ENCODE assay signal across 1 cellular context in the genomic region with DNA sequence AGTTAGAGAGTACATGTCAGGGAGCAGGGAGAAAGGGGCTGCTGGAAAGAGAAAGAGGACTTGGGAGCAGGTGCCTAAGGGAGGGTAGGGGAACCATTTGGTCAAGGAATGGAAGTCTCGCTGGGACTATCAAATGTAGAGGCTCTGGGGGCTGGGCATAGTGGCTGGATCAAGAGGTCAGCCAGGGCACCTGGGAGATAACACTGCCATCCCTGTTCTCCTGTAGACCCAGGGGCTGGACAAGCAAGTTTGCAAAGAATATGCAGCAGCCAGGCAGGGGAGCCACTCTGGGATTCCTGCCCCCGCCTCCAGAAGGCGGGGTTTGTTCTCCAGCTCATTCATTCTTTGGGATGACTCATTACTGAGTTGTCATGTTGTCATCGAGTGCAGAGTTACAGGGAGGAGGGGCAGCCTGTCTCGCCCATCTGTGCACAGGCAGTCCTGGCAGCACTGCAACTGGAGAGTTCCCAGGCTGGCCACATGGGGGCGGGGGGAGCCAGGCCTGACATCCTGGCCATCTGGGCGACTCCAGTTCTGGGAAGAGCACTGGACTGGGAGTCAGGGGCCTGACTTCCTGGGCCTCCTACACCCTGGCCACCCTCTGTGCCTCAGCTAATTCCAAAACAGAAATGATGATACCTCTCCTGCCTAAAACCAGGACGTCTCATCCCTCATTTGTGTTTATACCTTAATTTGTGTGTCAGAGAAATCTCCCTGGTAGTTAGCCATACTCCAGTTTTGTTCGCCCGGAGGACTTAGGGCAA.
TF ChIP-seq lines count a peak whose summit lies in the region.

No MANE protein-coding gene starts in this region.

TF ChIP-seq in HepG2, 621 proteins besides CTCF, POLR2A, EP300 and RAD21 (continued from another document and continues in another):
- TF ChIP-seq, protein P1, sequence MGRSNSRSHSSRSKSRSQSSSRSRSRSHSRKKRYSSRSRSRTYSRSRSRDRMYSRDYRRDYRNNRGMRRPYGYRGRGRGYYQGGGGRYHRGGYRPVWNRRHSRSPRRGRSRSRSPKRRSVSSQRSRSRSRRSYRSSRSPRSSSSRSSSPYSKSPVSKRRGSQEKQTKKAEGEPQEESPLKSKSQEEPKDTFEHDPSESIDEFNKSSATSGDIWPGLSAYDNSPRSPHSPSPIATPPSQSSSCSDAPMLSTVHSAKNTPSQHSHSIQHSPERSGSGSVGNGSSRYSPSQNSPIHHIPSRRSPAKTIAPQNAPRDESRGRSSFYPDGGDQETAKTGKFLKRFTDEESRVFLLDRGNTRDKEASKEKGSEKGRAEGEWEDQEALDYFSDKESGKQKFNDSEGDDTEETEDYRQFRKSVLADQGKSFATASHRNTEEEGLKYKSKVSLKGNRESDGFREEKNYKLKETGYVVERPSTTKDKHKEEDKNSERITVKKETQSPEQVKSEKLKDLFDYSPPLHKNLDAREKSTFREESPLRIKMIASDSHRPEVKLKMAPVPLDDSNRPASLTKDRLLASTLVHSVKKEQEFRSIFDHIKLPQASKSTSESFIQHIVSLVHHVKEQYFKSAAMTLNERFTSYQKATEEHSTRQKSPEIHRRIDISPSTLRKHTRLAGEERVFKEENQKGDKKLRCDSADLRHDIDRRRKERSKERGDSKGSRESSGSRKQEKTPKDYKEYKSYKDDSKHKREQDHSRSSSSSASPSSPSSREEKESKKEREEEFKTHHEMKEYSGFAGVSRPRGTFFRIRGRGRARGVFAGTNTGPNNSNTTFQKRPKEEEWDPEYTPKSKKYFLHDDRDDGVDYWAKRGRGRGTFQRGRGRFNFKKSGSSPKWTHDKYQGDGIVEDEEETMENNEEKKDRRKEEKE (IDR thresholded peaks at IDR 0.05) = no peak
- peak; percentile 92 for TF ChIP-seq ZNF788 (CRISPR knock-in tag; IDR thresholded peaks at IDR 0.05; ENCODE audit: borderline replicate concordance)
- TF ChIP-seq SAFB2 (CRISPR knock-in tag; IDR thresholded peaks at IDR 0.05; ENCODE audit: borderline replicate concordance, low read depth) = no peak; the same call in 1 of the 2 replicates
- TF ChIP-seq ZFP36 (IDR thresholded peaks at IDR 0.05; ENCODE audit: borderline replicate concordance, low read depth, low read length, partially characterized antibody) = no peak
- TF ChIP-seq, protein P2, sequence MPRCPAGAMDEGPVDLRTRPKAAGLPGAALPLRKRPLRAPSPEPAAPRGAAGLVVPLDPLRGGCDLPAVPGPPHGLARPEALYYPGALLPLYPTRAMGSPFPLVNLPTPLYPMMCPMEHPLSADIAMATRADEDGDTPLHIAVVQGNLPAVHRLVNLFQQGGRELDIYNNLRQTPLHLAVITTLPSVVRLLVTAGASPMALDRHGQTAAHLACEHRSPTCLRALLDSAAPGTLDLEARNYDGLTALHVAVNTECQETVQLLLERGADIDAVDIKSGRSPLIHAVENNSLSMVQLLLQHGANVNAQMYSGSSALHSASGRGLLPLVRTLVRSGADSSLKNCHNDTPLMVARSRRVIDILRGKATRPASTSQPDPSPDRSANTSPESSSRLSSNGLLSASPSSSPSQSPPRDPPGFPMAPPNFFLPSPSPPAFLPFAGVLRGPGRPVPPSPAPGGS (CRISPR knock-in tag; IDR thresholded peaks at IDR 0.05) = no peak
- TF ChIP-seq ZKSCAN5 (CRISPR knock-in tag; IDR thresholded peaks at IDR 0.05) = no peak
- TF ChIP-seq SETDB1 (CRISPR knock-in tag; IDR thresholded peaks at IDR 0.05; ENCODE audit: borderline replicate concordance) = no peak
- TF ChIP-seq JARID2 (CRISPR knock-in tag; IDR thresholded peaks at IDR 0.05; ENCODE audit: insufficient replicate concordance) = peak; percentile 91
- peak; percentile 76 for TF ChIP-seq SMAD3 (CRISPR knock-in tag; IDR thresholded peaks at IDR 0.05)
- TF ChIP-seq, protein P3, sequence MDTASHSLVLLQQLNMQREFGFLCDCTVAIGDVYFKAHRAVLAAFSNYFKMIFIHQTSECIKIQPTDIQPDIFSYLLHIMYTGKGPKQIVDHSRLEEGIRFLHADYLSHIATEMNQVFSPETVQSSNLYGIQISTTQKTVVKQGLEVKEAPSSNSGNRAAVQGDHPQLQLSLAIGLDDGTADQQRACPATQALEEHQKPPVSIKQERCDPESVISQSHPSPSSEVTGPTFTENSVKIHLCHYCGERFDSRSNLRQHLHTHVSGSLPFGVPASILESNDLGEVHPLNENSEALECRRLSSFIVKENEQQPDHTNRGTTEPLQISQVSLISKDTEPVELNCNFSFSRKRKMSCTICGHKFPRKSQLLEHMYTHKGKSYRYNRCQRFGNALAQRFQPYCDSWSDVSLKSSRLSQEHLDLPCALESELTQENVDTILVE (CRISPR knock-in tag; IDR thresholded peaks at IDR 0.05) = peak; percentile 83
- no peak for TF ChIP-seq ZBTB8A (CRISPR knock-in tag; IDR thresholded peaks at IDR 0.05; ENCODE audit: borderline replicate concordance, low read depth)
- peak; percentile 55; the same call in 1 of the 2 replicates for TF ChIP-seq ZSCAN31 (CRISPR knock-in tag; IDR thresholded peaks at IDR 0.05; ENCODE audit: low read depth)
- TF ChIP-seq ZBTB3 (CRISPR knock-in tag; IDR thresholded peaks at IDR 0.05; ENCODE audit: borderline replicate concordance, low read depth) = no peak
- TF ChIP-seq SMARCC2 (IDR thresholded peaks at IDR 0.05) = no peak
- TF ChIP-seq ZNF343 (CRISPR knock-in tag; IDR thresholded peaks at IDR 0.05) = no peak
- TF ChIP-seq, protein P4, sequence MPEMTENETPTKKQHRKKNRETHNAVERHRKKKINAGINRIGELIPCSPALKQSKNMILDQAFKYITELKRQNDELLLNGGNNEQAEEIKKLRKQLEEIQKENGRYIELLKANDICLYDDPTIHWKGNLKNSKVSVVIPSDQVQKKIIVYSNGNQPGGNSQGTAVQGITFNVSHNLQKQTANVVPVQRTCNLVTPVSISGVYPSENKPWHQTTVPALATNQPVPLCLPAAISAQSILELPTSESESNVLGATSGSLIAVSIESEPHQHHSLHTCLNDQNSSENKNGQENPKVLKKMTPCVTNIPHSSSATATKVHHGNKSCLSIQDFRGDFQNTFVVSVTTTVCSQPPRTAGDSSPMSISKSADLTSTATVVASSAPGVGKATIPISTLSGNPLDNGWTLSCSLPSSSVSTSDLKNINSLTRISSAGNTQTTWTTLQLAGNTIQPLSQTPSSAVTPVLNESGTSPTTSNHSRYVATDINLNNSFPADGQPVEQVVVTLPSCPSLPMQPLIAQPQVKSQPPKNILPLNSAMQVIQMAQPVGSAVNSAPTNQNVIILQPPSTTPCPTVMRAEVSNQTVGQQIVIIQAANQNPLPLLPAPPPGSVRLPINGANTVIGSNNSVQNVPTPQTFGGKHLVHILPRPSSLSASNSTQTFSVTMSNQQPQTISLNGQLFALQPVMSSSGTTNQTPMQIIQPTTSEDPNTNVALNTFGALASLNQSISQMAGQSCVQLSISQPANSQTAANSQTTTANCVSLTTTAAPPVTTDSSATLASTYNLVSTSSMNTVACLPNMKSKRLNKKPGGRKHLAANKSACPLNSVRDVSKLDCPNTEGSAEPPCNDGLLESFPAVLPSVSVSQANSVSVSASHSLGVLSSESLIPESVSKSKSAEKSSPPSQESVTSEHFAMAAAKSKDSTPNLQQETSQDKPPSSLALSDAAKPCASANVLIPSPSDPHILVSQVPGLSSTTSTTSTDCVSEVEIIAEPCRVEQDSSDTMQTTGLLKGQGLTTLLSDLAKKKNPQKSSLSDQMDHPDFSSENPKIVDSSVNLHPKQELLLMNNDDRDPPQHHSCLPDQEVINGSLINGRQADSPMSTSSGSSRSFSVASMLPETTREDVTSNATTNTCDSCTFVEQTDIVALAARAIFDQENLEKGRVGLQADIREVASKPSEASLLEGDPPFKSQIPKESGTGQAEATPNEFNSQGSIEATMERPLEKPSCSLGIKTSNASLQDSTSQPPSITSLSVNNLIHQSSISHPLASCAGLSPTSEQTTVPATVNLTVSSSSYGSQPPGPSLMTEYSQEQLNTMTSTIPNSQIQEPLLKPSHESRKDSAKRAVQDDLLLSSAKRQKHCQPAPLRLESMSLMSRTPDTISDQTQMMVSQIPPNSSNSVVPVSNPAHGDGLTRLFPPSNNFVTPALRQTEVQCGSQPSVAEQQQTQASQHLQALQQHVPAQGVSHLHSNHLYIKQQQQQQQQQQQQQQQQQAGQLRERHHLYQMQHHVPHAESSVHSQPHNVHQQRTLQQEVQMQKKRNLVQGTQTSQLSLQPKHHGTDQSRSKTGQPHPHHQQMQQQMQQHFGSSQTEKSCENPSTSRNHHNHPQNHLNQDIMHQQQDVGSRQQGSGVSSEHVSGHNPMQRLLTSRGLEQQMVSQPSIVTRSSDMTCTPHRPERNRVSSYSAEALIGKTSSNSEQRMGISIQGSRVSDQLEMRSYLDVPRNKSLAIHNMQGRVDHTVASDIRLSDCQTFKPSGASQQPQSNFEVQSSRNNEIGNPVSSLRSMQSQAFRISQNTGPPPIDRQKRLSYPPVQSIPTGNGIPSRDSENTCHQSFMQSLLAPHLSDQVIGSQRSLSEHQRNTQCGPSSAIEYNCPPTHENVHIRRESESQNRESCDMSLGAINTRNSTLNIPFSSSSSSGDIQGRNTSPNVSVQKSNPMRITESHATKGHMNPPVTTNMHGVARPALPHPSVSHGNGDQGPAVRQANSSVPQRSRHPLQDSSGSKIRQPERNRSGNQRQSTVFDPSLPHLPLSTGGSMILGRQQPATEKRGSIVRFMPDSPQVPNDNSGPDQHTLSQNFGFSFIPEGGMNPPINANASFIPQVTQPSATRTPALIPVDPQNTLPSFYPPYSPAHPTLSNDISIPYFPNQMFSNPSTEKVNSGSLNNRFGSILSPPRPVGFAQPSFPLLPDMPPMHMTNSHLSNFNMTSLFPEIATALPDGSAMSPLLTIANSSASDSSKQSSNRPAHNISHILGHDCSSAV (CRISPR knock-in tag; IDR thresholded peaks at IDR 0.05; ENCODE audit: borderline replicate concordance) = no peak
- peak; percentile 17; the same call in 1 of the 2 replicates for TF ChIP-seq PITX1 (CRISPR knock-in tag; IDR thresholded peaks at IDR 0.05)
- TF ChIP-seq, protein P5, sequence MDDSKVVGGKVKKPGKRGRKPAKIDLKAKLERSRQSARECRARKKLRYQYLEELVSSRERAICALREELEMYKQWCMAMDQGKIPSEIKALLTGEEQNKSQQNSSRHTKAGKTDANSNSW (CRISPR knock-in tag; IDR thresholded peaks at IDR 0.05; ENCODE audit: borderline replicate concordance) = no peak
- TF ChIP-seq, protein P6, sequence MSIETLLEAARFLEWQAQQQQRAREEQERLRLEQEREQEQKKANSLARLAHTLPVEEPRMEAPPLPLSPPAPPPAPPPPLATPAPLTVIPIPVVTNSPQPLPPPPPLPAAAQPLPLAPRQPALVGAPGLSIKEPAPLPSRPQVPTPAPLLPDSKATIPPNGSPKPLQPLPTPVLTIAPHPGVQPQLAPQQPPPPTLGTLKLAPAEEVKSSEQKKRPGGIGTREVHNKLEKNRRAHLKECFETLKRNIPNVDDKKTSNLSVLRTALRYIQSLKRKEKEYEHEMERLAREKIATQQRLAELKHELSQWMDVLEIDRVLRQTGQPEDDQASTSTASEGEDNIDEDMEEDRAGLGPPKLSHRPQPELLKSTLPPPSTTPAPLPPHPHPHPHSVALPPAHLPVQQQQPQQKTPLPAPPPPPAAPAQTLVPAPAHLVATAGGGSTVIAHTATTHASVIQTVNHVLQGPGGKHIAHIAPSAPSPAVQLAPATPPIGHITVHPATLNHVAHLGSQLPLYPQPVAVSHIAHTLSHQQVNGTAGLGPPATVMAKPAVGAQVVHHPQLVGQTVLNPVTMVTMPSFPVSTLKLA (IDR thresholded peaks at IDR 0.05) = no peak
- TF ChIP-seq ZNF761 (CRISPR knock-in tag; conservative IDR thresholded peaks at IDR 0.05) = no peak
- TF ChIP-seq TGIF2 (CRISPR knock-in tag; IDR thresholded peaks at IDR 0.05) = peak; percentile 96
- no peak for TF ChIP-seq ZNF816 (CRISPR knock-in tag; IDR thresholded peaks at IDR 0.05; ENCODE audit: borderline replicate concordance)
- TF ChIP-seq, protein P7, sequence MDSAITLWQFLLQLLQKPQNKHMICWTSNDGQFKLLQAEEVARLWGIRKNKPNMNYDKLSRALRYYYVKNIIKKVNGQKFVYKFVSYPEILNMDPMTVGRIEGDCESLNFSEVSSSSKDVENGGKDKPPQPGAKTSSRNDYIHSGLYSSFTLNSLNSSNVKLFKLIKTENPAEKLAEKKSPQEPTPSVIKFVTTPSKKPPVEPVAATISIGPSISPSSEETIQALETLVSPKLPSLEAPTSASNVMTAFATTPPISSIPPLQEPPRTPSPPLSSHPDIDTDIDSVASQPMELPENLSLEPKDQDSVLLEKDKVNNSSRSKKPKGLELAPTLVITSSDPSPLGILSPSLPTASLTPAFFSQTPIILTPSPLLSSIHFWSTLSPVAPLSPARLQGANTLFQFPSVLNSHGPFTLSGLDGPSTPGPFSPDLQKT (CRISPR knock-in tag; IDR thresholded peaks at IDR 0.05; ENCODE audit: borderline replicate concordance) = no peak
- TF ChIP-seq IRF2 (CRISPR knock-in tag; IDR thresholded peaks at IDR 0.05) = peak; percentile 92
- TF ChIP-seq ZNF382 (CRISPR knock-in tag; IDR thresholded peaks at IDR 0.05; ENCODE audit: borderline replicate concordance) = no peak
- no peak for TF ChIP-seq PAF1 (CRISPR knock-in tag; IDR thresholded peaks at IDR 0.05)
- TF ChIP-seq, protein P8, sequence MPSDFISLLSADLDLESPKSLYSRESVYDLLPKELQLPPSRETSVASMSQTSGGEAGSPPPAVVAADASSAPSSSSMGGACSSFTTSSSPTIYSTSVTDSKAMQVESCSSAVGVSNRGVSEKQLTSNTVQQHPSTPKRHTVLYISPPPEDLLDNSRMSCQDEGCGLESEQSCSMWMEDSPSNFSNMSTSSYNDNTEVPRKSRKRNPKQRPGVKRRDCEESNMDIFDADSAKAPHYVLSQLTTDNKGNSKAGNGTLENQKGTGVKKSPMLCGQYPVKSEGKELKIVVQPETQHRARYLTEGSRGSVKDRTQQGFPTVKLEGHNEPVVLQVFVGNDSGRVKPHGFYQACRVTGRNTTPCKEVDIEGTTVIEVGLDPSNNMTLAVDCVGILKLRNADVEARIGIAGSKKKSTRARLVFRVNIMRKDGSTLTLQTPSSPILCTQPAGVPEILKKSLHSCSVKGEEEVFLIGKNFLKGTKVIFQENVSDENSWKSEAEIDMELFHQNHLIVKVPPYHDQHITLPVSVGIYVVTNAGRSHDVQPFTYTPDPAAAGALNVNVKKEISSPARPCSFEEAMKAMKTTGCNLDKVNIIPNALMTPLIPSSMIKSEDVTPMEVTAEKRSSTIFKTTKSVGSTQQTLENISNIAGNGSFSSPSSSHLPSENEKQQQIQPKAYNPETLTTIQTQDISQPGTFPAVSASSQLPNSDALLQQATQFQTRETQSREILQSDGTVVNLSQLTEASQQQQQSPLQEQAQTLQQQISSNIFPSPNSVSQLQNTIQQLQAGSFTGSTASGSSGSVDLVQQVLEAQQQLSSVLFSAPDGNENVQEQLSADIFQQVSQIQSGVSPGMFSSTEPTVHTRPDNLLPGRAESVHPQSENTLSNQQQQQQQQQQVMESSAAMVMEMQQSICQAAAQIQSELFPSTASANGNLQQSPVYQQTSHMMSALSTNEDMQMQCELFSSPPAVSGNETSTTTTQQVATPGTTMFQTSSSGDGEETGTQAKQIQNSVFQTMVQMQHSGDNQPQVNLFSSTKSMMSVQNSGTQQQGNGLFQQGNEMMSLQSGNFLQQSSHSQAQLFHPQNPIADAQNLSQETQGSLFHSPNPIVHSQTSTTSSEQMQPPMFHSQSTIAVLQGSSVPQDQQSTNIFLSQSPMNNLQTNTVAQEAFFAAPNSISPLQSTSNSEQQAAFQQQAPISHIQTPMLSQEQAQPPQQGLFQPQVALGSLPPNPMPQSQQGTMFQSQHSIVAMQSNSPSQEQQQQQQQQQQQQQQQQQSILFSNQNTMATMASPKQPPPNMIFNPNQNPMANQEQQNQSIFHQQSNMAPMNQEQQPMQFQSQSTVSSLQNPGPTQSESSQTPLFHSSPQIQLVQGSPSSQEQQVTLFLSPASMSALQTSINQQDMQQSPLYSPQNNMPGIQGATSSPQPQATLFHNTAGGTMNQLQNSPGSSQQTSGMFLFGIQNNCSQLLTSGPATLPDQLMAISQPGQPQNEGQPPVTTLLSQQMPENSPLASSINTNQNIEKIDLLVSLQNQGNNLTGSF (CRISPR knock-in tag; IDR thresholded peaks at IDR 0.05) = no peak
